Comparison of ENCODE assay signal across 23 cellular contexts in the genomic region with DNA sequence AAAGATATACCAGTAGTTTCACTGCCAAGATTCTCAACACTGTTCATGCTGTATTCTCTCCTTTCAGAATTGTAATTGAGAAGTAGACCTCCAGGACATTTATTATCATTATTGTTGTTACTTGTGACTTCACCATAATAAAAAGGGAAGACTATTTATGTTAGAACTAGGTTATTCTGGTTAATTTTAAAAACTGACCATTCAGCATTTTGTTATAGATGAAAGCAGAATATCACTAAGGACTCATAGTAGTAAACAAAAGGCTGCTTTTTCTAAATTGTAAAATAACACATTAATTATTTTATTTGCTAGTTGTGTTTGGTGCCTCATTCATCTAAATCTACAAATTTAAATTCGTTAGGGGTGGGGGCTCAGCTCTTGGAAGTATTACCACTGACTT.
DNase-seq lines count a peak whose midpoint lies in the region; ATAC-seq and TF ChIP-seq lines count a peak whose summit lies in the region.
"Had no signal": no experiment of that assay in that cellular context is flagged by ENCODE, and none has a peak within 500 bp of the region (broad histone marks: within the 10 kb centered on the region; RNA-seq: fewer than 3 reads in every experiment).

No MANE protein-coding gene starts in this region.

- H4K20me1 ChIP-seq in GM23338 (replicated peaks; ENCODE audit: insufficient read depth) = no peaks in the 10 kb centered on the region
- H4K20me1 ChIP-seq: BLaER1 treated with 17β-estradiol and CSF1 and Interleukin-3, amounts not matched to agents 10 nM and 100 nM had no signal

- H3K4me3 Mint-ChIP-seq in GM23338 (peak overlapping the region; percentile 61), T-helper 17 cell (no peak overlapping the region)
- H3K4me3 Mint-ChIP-seq: activated T-cell treated with anti-CD3 and anti-CD28 coated beads, Interleukin-2, amount 50 U/mL, for 4 hours; T-helper 2 cell treated with Interferon-gamma antibody and Interleukin-4, amounts not matched to agents 5 μg/mL and 100 μg/mL, for 36 hours had no signal

- no peak for DNase-seq in GM23338 (ENCODE audit: low spot score)
- no peak for DNase-seq in T-helper 17 cell
- DNase-seq in left cardiac atrium = no peak
- no peak for DNase-seq in activated CD4-positive, alpha-beta T cell treated with anti-CD3 and anti-CD28 coated beads, Interleukin-2, amount 50 U/mL, for 1 hour
- DNase-seq in activated CD8-positive, alpha-beta memory T cell treated with anti-CD3 and anti-CD28 coated beads, Interleukin-2, amount 50 U/mL, for 48 hours = no peak
- no peak for DNase-seq in Peyer's patch
- DNase-seq: activated CD4-positive, alpha-beta T cell treated with anti-CD3 and anti-CD28 coated beads for 48 hours; activated gamma-delta T cell treated with Interleukin-2 at 50 U/mL for 16 hours; activated T-cell treated with anti-CD3 and anti-CD28 coated beads, Interleukin-2, amount 50 U/mL, for 4 hours; DMS79 treated with DMSO at 0.1 percent for 48 hours; effector CD4-positive, alpha-beta T cell; GF-D8; left colon; mesenchymal stem cell; MG63; NCI-H2081 treated with DMSO at 0.1 percent for 48 hours; NCI-H446; stimulated activated CD4-positive, alpha-beta T cell treated with anti-CD3 and anti-CD28 coated beads, Interleukin-1b, Interleukin-23, amount 100 ng/mL, for 48 hours had no signal

- no peak for TF ChIP-seq POLR2A in Peyer's patch (IDR thresholded peaks at IDR 0.05)

- H3K4me1 Mint-ChIP-seq in GM23338 (peaks cover 55% of the 10 kb centered on the region), T-helper 17 cell (peaks cover 5% of the 10 kb centered on the region)

- intact Hi-C loops in left cardiac atrium (cut with DNase I) = loop anchor here in 1 of 2 donors (5.0 kb wide), 1 partner anchor 115 kb away; no protein-coding TSS in a partner anchor

- H3F3A ChIP-seq in GM23338 (replicated peaks; ENCODE audit: low read depth) = no peaks in the 10 kb centered on the region

- ATAC-seq in GM23338 (no peak), T-helper 17 cell (no peak), left cardiac atrium (peak; percentile 35 to 39), HG03196 (IDR thresholded peaks at IDR 0.05; ENCODE audit: unreplicated experiment) (no peak)
- ATAC-seq: activated T-cell treated with anti-CD3 and anti-CD28 coated beads, Interleukin-2, amount 50 U/mL, for 4 hours; left colon had no signal

- H3K9me3 Mint-ChIP-seq in GM23338 = no peaks in the 10 kb centered on the region
- H3K9me3 Mint-ChIP-seq: activated T-cell treated with anti-CD3 and anti-CD28 coated beads, Interleukin-2, amount 50 U/mL, for 4 hours; T-helper 2 cell treated with Interferon-gamma antibody and Interleukin-4, amounts not matched to agents 5 μg/mL and 100 μg/mL, for 36 hours had no signal

- H2AFZ ChIP-seq in GM23338 = no peak overlapping the region
- H2AFZ ChIP-seq in neuron (ENCODE audit: low read depth, low read length) = no peak overlapping the region

- no peaks in the 10 kb centered on the region for H3K27me3 ChIP-seq in GM23338 (ENCODE audit: insufficient read depth)
- H3K27me3 ChIP-seq in neuron (ENCODE audit: insufficient read depth, low read length) = no peaks in the 10 kb centered on the region
- no peaks in the 10 kb centered on the region for H3K27me3 ChIP-seq in Peyer's patch
- H3K27me3 ChIP-seq: BLaER1 treated with 17β-estradiol and CSF1 and Interleukin-3, amounts not matched to agents 10 nM and 100 nM; MG63 had no signal

- H3K4me2 ChIP-seq in GM23338 = peak overlapping the region; percentile 39
- H3K4me2 ChIP-seq: BLaER1 treated with 17β-estradiol and CSF1 and Interleukin-3, amounts not matched to agents 10 nM and 100 nM; smooth muscle cell had no signal

- TF ChIP-seq CTCF in GM23338 (conservative IDR thresholded peaks at IDR 0.05; ENCODE audit: low read depth in 2 of 2) = no peak
- TF ChIP-seq CTCF in Peyer's patch (IDR thresholded peaks at IDR 0.05) = no peak

- no peaks in the 10 kb centered on the region; the same call in 2 of the 3 replicates for H3K36me3 Mint-ChIP-seq in GM23338 (ENCODE audit: low read depth)
- H3K36me3 Mint-ChIP-seq in T-helper 17 cell (ENCODE audit: low read depth) = peaks cover 6% of the 10 kb centered on the region

- H3K9me2 ChIP-seq in GM23338 (ENCODE audit: insufficient read depth) = no peaks in the 10 kb centered on the region

- H3K4me3 ChIP-seq in GM23338 (no peak overlapping the region), neuron (ENCODE audit: low read length) (peak overlapping the region; percentile 30), Peyer's patch (no peak overlapping the region)
- H3K4me3 ChIP-seq: BLaER1 treated with 17β-estradiol and CSF1 and Interleukin-3, amounts not matched to agents 10 nM and 100 nM; MG63; smooth muscle cell had no signal

- peak overlapping the region; percentile 94 for H3K27ac ChIP-seq in GM23338 (ENCODE audit: low read depth)
- H3K27ac ChIP-seq in Peyer's patch = no peak overlapping the region
- H3K27ac ChIP-seq: BLaER1 treated with 17β-estradiol and CSF1 and Interleukin-3, amounts not matched to agents 10 nM and 100 nM had no signal

- H3K27me3 Mint-ChIP-seq in GM23338 (ENCODE audit: insufficient read depth, low read depth, poor library complexity) (no peaks in the 10 kb centered on the region), T-helper 17 cell (no peaks in the 10 kb centered on the region)

- H3K79me2 ChIP-seq in GM23338 (replicated peaks; ENCODE audit: insufficient read depth) = no peaks in the 10 kb centered on the region

- H3K27ac Mint-ChIP-seq in GM23338 = peak overlapping the region; percentile 95
- H3K27ac Mint-ChIP-seq in T-helper 17 cell = peak overlapping the region; percentile 24
- H3K27ac Mint-ChIP-seq: T-helper 2 cell treated with Interferon-gamma antibody and Interleukin-4, amounts not matched to agents 5 μg/mL and 100 μg/mL, for 36 hours had no signal

- peaks cover 46% of the 10 kb centered on the region for H3K4me1 ChIP-seq in GM23338 (ENCODE audit: insufficient read depth)
- peaks cover 43% of the 10 kb centered on the region for H3K4me1 ChIP-seq in neuron (ENCODE audit: insufficient read depth, low read length)
- H3K4me1 ChIP-seq in Peyer's patch = no peaks in the 10 kb centered on the region
- H3K4me1 ChIP-seq: BLaER1 treated with 17β-estradiol and CSF1 and Interleukin-3, amounts not matched to agents 10 nM and 100 nM had no signal

- H3K36me3 ChIP-seq in GM23338 (ENCODE audit: insufficient read depth) (no peaks in the 10 kb centered on the region), neuron (ENCODE audit: insufficient read depth, low read length) (no peaks in the 10 kb centered on the region), Peyer's patch (no peaks in the 10 kb centered on the region)
- H3K36me3 ChIP-seq: BLaER1 treated with 17β-estradiol and CSF1 and Interleukin-3, amounts not matched to agents 10 nM and 100 nM; MG63 had no signal

- H3K9me3 ChIP-seq in T-helper 17 cell (ENCODE audit: control insufficient read depth, low read length, poor library complexity, severe bottlenecking) = no peaks in the 10 kb centered on the region
- no peaks in the 10 kb centered on the region for H3K9me3 ChIP-seq in neuron (ENCODE audit: low read length)
- H3K9me3 ChIP-seq in Peyer's patch = no peaks in the 10 kb centered on the region
- H3K9me3 ChIP-seq: BLaER1 treated with 17β-estradiol and CSF1 and Interleukin-3, amounts not matched to agents 10 nM and 100 nM; MG63 had no signal

TF ChIP-seq in GM23338, 12 proteins besides CTCF, POLR2A, EP300 and RAD21 (continues in another document):
- TF ChIP-seq POLR2AphosphoS5 (IDR thresholded peaks at IDR 0.05; ENCODE audit: low read depth) = no peak
- no peak for TF ChIP-seq ZNF114 (CRISPR knock-in tag; IDR thresholded peaks at IDR 0.05)
- no peak for TF ChIP-seq NANOG (IDR thresholded peaks at IDR 0.05; ENCODE audit: borderline replicate concordance)

Comparison
In these comparisons a context has a peak if more than half of its experiments do, and no peak if none do; other contexts are left out.
1. ATAC-seq: peak in left cardiac atrium (2 of 2); none in GM23338 (single experiment), T-helper 17 cell (single experiment) and HG03196 (single experiment).